ENCODE assay signal across 16 cellular contexts in the genomic region with DNA sequence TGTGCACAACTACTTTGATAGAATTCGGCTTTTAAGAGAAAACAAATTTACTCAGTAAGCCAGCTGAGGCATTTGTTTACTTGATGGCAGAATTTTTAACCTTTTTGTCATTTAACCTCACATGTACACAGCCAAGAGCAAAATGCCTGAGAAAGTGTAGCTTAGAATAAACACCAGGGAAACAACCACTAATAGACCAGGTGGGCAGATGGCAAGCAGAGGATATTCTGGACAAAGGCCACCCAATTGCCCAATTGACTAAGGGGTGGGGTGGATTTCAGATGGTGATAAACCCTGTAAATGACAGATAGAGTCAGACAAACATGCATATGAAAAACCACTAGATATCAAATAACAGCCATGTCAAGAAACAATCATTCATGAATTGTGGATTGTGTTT.
DNase-seq lines count a peak whose midpoint lies in the region; ATAC-seq and TF ChIP-seq lines count a peak whose summit lies in the region.
"Had no signal": no experiment of that assay in that cellular context is flagged by ENCODE, and none has a peak within 500 bp of the region (broad histone marks: within the 10 kb centered on the region; RNA-seq: fewer than 3 reads in every experiment).

No MANE protein-coding gene starts in this region.

- H3K4me3 Mint-ChIP-seq in GM23338 (no peak overlapping the region), mesothelial cell of epicardium (no peak overlapping the region)

- H3K27me3 Mint-ChIP-seq in GM23338 (ENCODE audit: insufficient read depth, low read depth, poor library complexity) (no peaks in the 10 kb centered on the region), mesothelial cell of epicardium (ENCODE audit: low read depth) (no peaks in the 10 kb centered on the region)

- intact Hi-C loops in mucosa of descending colon (cut with DNase I, micrococcal nuclease) (no loop called here), left ventricle myocardium superior (cut with micrococcal nuclease) (no loop called here)

- no peak overlapping the region for H3K4me2 ChIP-seq in GM23338

- H2AFZ ChIP-seq in GM23338: 0 out of 2 replicates have a peak overlapping the region, but pooled peaks have one; percentile 63
- H2AFZ ChIP-seq: GM23248 had no signal

- H3K4me1 ChIP-seq in GM23338 (ENCODE audit: insufficient read depth) (peaks cover 6% of the 10 kb centered on the region), mucosa of descending colon (ENCODE audit: low read depth) (no peaks in the 10 kb centered on the region)
- H3K4me1 ChIP-seq: Caco-2, Peyer's patch had no signal

- no peaks in the 10 kb centered on the region for H3K79me2 ChIP-seq in GM23338 (replicated peaks; ENCODE audit: insufficient read depth)

- H3K36me3 Mint-ChIP-seq in GM23338 (ENCODE audit: low read depth): peaks cover 4% of the 10 kb centered on the region; the same call in 2 of the 3 replicates
- H3K36me3 Mint-ChIP-seq in mesothelial cell of epicardium: no peaks in the 10 kb centered on the region

- H3K4me1 Mint-ChIP-seq in GM23338 (peaks cover 17% of the 10 kb centered on the region), mesothelial cell of epicardium (no peaks in the 10 kb centered on the region)

- H3K9me3 ChIP-seq in mucosa of descending colon: no peaks in the 10 kb centered on the region
- H3K9me3 ChIP-seq: Caco-2, Peyer's patch had no signal

- DNase-seq in NCI-H1105 treated with DMSO at 0.1 percent for 48 hours (lab: John Stamatoyannopoulos, UW): peak; percentile 40
- no peak for DNase-seq in NCI-H1105 (lab: John Stamatoyannopoulos, UW)
- DNase-seq in GM23338 (ENCODE audit: low spot score): no peak
- peak; percentile 92 for DNase-seq in NCI-H748 (lab: John Stamatoyannopoulos, UW; ENCODE audit: unreplicated experiment)
- peak in 1 of 3 donors; percentile 44 for DNase-seq in mucosa of descending colon
- DNase-seq in mesothelial cell of epicardium (ENCODE audit: low spot score in 2 of 2, unreplicated experiment in 2 of 2): no peak
- no peak for DNase-seq in left ventricle myocardium superior
- DNase-seq: C1 segment of cervical spinal cord, Caco-2, GM23248, NCI-H2171, NCI-H510A, Peyer's patch, Right ventricle myocardium superior had no signal

- H3K4me3 ChIP-seq in GM23338: no peak overlapping the region
- no peak overlapping the region for H3K4me3 ChIP-seq in mucosa of descending colon
- H3K4me3 ChIP-seq: GM23248, Peyer's patch had no signal

- no peak overlapping the region for H3K27ac ChIP-seq in GM23338 (ENCODE audit: low read depth)
- H3K27ac ChIP-seq: GM23248, Peyer's patch had no signal

- H3F3A ChIP-seq in GM23338 (replicated peaks; ENCODE audit: low read depth): no peaks in the 10 kb centered on the region

- ATAC-seq in GM23338 (no peak), mucosa of descending colon (peak; percentile 51), HG03565 (IDR thresholded peaks at IDR 0.05; ENCODE audit: unreplicated experiment) (no peak), left ventricle myocardium superior (no peak)
- ATAC-seq: SK-N-SH treated with all-trans-retinoic acid at 6 μM for 48 hours had no signal

- H3K36me3 ChIP-seq in GM23338 (ENCODE audit: insufficient read depth) (no peaks in the 10 kb centered on the region), mucosa of descending colon (ENCODE audit: low read depth) (no peaks in the 10 kb centered on the region)
- H3K36me3 ChIP-seq: Peyer's patch had no signal

- TF ChIP-seq CTCF in GM23338 (conservative IDR thresholded peaks at IDR 0.05; ENCODE audit: low read depth in 2 of 2) (no peak), mucosa of descending colon (IDR thresholded peaks at IDR 0.05) (no peak), mesothelial cell of epicardium (IDR thresholded peaks at IDR 0.05; ENCODE audit: unreplicated experiment) (no peak)

- peaks cover 15% of the 10 kb centered on the region; the same call in 2 of the 3 replicates for H3K9me3 Mint-ChIP-seq in GM23338
- no peaks in the 10 kb centered on the region for H3K9me3 Mint-ChIP-seq in mesothelial cell of epicardium

- H4K20me1 ChIP-seq in GM23338 (replicated peaks; ENCODE audit: insufficient read depth): no peaks in the 10 kb centered on the region

- no peaks in the 10 kb centered on the region for H3K9me2 ChIP-seq in GM23338 (ENCODE audit: insufficient read depth)

- no peak overlapping the region for H3K27ac Mint-ChIP-seq in GM23338
- no peak overlapping the region for H3K27ac Mint-ChIP-seq in mesothelial cell of epicardium

- no peaks in the 10 kb centered on the region for H3K27me3 ChIP-seq in GM23338 (ENCODE audit: insufficient read depth)
- H3K27me3 ChIP-seq: Peyer's patch had no signal

TF ChIP-seq in GM23338, 12 proteins besides CTCF, POLR2A, EP300 and RAD21 (continues in another document):
- TF ChIP-seq NANOG (IDR thresholded peaks at IDR 0.05; ENCODE audit: borderline replicate concordance): no peak
- TF ChIP-seq, protein P1, sequence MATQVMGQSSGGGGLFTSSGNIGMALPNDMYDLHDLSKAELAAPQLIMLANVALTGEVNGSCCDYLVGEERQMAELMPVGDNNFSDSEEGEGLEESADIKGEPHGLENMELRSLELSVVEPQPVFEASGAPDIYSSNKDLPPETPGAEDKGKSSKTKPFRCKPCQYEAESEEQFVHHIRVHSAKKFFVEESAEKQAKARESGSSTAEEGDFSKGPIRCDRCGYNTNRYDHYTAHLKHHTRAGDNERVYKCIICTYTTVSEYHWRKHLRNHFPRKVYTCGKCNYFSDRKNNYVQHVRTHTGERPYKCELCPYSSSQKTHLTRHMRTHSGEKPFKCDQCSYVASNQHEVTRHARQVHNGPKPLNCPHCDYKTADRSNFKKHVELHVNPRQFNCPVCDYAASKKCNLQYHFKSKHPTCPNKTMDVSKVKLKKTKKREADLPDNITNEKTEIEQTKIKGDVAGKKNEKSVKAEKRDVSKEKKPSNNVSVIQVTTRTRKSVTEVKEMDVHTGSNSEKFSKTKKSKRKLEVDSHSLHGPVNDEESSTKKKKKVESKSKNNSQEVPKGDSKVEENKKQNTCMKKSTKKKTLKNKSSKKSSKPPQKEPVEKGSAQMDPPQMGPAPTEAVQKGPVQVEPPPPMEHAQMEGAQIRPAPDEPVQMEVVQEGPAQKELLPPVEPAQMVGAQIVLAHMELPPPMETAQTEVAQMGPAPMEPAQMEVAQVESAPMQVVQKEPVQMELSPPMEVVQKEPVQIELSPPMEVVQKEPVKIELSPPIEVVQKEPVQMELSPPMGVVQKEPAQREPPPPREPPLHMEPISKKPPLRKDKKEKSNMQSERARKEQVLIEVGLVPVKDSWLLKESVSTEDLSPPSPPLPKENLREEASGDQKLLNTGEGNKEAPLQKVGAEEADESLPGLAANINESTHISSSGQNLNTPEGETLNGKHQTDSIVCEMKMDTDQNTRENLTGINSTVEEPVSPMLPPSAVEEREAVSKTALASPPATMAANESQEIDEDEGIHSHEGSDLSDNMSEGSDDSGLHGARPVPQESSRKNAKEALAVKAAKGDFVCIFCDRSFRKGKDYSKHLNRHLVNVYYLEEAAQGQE (IDR thresholded peaks at IDR 0.05; ENCODE audit: unreplicated experiment): no peak
- TF ChIP-seq JUNB (IDR thresholded peaks at IDR 0.05; ENCODE audit: unreplicated experiment): no peak
- TF ChIP-seq STAT1 (IDR thresholded peaks at IDR 0.05; ENCODE audit: unreplicated experiment): no peak
- TF ChIP-seq ZNF114 (CRISPR knock-in tag; IDR thresholded peaks at IDR 0.05): no peak
- no peak for TF ChIP-seq EZH2 (IDR thresholded peaks at IDR 0.05; ENCODE audit: low read depth, unreplicated experiment)
- no peak for TF ChIP-seq EZH2phosphoT487 (IDR thresholded peaks at IDR 0.05; ENCODE audit: unreplicated experiment)
- TF ChIP-seq, protein P2, sequence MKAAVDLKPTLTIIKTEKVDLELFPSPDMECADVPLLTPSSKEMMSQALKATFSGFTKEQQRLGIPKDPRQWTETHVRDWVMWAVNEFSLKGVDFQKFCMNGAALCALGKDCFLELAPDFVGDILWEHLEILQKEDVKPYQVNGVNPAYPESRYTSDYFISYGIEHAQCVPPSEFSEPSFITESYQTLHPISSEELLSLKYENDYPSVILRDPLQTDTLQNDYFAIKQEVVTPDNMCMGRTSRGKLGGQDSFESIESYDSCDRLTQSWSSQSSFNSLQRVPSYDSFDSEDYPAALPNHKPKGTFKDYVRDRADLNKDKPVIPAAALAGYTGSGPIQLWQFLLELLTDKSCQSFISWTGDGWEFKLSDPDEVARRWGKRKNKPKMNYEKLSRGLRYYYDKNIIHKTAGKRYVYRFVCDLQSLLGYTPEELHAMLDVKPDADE (IDR thresholded peaks at IDR 0.05): no peak

Comparison
In these comparisons a context has a peak if more than half of its experiments do, and no peak if none do; other contexts are left out.
1. DNase-seq: peak in NCI-H1105 treated with DMSO at 0.1 percent for 48 hours (single experiment) and NCI-H748 (single experiment); none in NCI-H1105 (single experiment), GM23338 (single experiment), mesothelial cell of epicardium (0 of 2) and left ventricle myocardium superior (single experiment).